ENCODE assay signal across 10 cellular contexts in genomic region chr11:18615628-18616392, GRCh38. TPM values are rescaled to one million over a fixed set of nuclear protein-coding genes. Genes with fewer than 3 reads are reported as not detected.
DNase-seq lines count a peak whose midpoint lies in the region; ATAC-seq and TF ChIP-seq lines count a peak whose summit lies in the region.
"Had no signal": no experiment of that assay in that cellular context is flagged by ENCODE, and none has a peak within 500 bp of the region (broad histone marks: within the 10 kb centered on the region; RNA-seq: fewer than 3 reads in every experiment).

No MANE protein-coding gene starts in this region.

- H3K9me3 ChIP-seq in AG04450 (ENCODE audit: control insufficient read depth, insufficient read depth, low read length) (no peaks in the 10 kb centered on the region; the same call in 1 of the 2 replicates), BE2C (no peaks in the 10 kb centered on the region)

- CTCF ChIA-PET in AG04450 (lab: Charles Lee), result interaction anchor here (0.7 to 1.0 kb wide), 2 partner anchors 16 to 117 kb away, joined by 5 read pairs; no protein-coding TSS in a partner anchor
- CTCF ChIA-PET in activated B cell treated with CpG ODN at 0.5 μM for 24 hours (lab: Charles Lee), result no interaction called here

- H3K27ac Mint-ChIP-seq in activated B cell treated with CpG ODN at 0.5 μM for 24 hours, result peak overlapping the region; percentile 56

- no peaks in the 10 kb centered on the region for H3K27me3 Mint-ChIP-seq in activated B cell treated with CpG ODN at 0.5 μM for 24 hours

- DNase-seq in AG04450 (ENCODE audit: low read depth, low spot score) (no peak), activated B cell treated with CpG ODN at 0.5 μM for 24 hours (no peak), nucleus accumbens (lab: John Stamatoyannopoulos, UW) (no peak), BE2C (no peak), GOT3 (lab: John Stamatoyannopoulos, UW) (no peak)
- DNase-seq in stimulated activated CD4-positive, alpha-beta T cell treated with anti-CD3 and anti-CD28 coated beads, Interleukin-4, amount 100 ng/mL, for 4 hours, result no peak
- DNase-seq: PC-9 had no signal

- peaks cover 36% of the 10 kb centered on the region for H3K4me1 Mint-ChIP-seq in activated B cell treated with CpG ODN at 0.5 μM for 24 hours
- H3K4me1 Mint-ChIP-seq: neural crest cell had no signal

- POLR2A ChIA-PET in AG04450 (lab: Yijun Ruan, JAX) (interaction anchor here (1.0 kb wide), 1 partner anchor 20 kb away, joined by 3 read pairs; no protein-coding TSS in a partner anchor), activated B cell treated with CpG ODN at 0.5 μM for 24 hours (lab: Charles Lee) (interaction anchor here (0.9 to 2.5 kb wide), 4 partner anchors 14 to 90 kb away, joined by 3 to 17 read pairs (median 4); partner anchors contain the start of genes SPTY2D1 and UEVLD)

- H3K27ac ChIP-seq in AG04450 (ENCODE audit: low read depth, low read length), result peak overlapping the region; percentile 79
- H3K27ac ChIP-seq: PC-9 had no signal

- H3K4me3 Mint-ChIP-seq in activated B cell treated with CpG ODN at 0.5 μM for 24 hours, result no peak overlapping the region
- H3K4me3 Mint-ChIP-seq: neural crest cell had no signal

- ATAC-seq in GM19328 (IDR thresholded peaks at IDR 0.05; ENCODE audit: unreplicated experiment) (peak; percentile 77), HG03097 (IDR thresholded peaks at IDR 0.05; ENCODE audit: low FRiP score, unreplicated experiment) (peak; percentile 74), activated B cell treated with CpG ODN at 0.5 μM for 24 hours (ENCODE audit: low read depth) (peak; percentile 82)

- H3K27me3 ChIP-seq in AG04450 (ENCODE audit: control insufficient read depth, insufficient read depth, low read length) (no peaks in the 10 kb centered on the region), BE2C (no peaks in the 10 kb centered on the region)

- H3K9me3 Mint-ChIP-seq in activated B cell treated with CpG ODN at 0.5 μM for 24 hours, result no peaks in the 10 kb centered on the region
- H3K9me3 Mint-ChIP-seq: neural crest cell had no signal

- intact Hi-C loops in activated B cell treated with CpG ODN at 0.5 μM for 24 hours (cut with micrococcal nuclease), result loop anchor here (1.0 kb wide), 1 partner anchor 18 kb away; the partner anchor contains the start of gene SPTY2D1

- no peaks in the 10 kb centered on the region for H3K4me1 ChIP-seq in BE2C

- no peak for TF ChIP-seq CTCF in AG04450 (IDR thresholded peaks at IDR 0.05; ENCODE audit: low read depth, low read length)
- no peak for TF ChIP-seq CTCF in activated B cell treated with CpG ODN at 0.5 μM for 24 hours (IDR thresholded peaks at IDR 0.05)
- no peak for TF ChIP-seq CTCF in BE2C (IDR thresholded peaks at IDR 0.05; ENCODE audit: low read depth, low read length)

- H3K36me3 Mint-ChIP-seq in activated B cell treated with CpG ODN at 0.5 μM for 24 hours (ENCODE audit: low read depth), result peaks cover 52% of the 10 kb centered on the region

- no peaks in the 10 kb centered on the region; the same call in 1 of the 2 replicates for H3K36me3 ChIP-seq in BE2C

- H3K4me3 ChIP-seq in AG04450 (ENCODE audit: low read depth, low read length), result no peak overlapping the region
- no peak overlapping the region for H3K4me3 ChIP-seq in BE2C (ENCODE audit: low read depth, low read length)
- H3K4me3 ChIP-seq: PC-9 had no signal

RNA-seq across cellular contexts. Expression of gene MISFA, which starts 16.2 kb away (rescaled TPM):
- polyA plus RNA-seq in AG04450 (2011; rRNA removed), result 0.50 and 1.3 TPM in 2 replicates
- polyA minus RNA-seq in AG04450 (2011; rRNA and poly(A)+ RNA removed), result 0.87 and 1.9 TPM in 2 replicates
- 1.4 and 2.6 TPM in 2 replicates for total RNA-seq in activated B cell treated with CpG ODN at 0.5 μM for 24 hours
- not detected for polyA plus RNA-seq in BE2C (2012; ENCODE audit: insufficient read depth, insufficient read length, low read depth)

RNA-seq across cellular contexts. Expression of gene SPTY2D1, which starts 18.3 kb away (rescaled TPM):
- polyA plus RNA-seq in AG04450 (2011; rRNA removed), result 13.7 and 18.6 TPM in 2 replicates
- polyA minus RNA-seq in AG04450 (2011; rRNA and poly(A)+ RNA removed), result 19.8 and 23.3 TPM in 2 replicates
- 22.0 and 22.7 TPM in 2 replicates for total RNA-seq in activated B cell treated with CpG ODN at 0.5 μM for 24 hours
- 5.8 TPM for polyA plus RNA-seq in BE2C (2012; ENCODE audit: insufficient read depth, insufficient read length, low read depth)

RNA-seq across cellular contexts. Expression of gene UEVLD, which starts 27.3 kb away (rescaled TPM):
- 20.3 and 27.6 TPM in 2 replicates for polyA plus RNA-seq in AG04450 (2011; rRNA removed)
- polyA minus RNA-seq in AG04450 (2011; rRNA and poly(A)+ RNA removed), result 11.1 and 16.0 TPM in 2 replicates
- total RNA-seq in activated B cell treated with CpG ODN at 0.5 μM for 24 hours, result 12.9 and 18.0 TPM in 2 replicates
- polyA plus RNA-seq in BE2C (2012; ENCODE audit: insufficient read depth, insufficient read length, low read depth), result 3.7 TPM
